ENCODE assay signal across 1 cellular context in genomic region chr22:26587991-26588613, GRCh38.
TF ChIP-seq lines count a peak whose summit lies in the region.

No MANE protein-coding gene starts in this region.

TF ChIP-seq in HEK293, 187 proteins besides CTCF, POLR2A, EP300 and RAD21 (continued from another document):
- TF ChIP-seq ZNF391 (tag by site-specific recombination; IDR thresholded peaks at IDR 0.05; ENCODE audit: borderline replicate concordance, low read depth) = no peak
- no peak for TF ChIP-seq ZNF48 (tag by site-specific recombination; IDR thresholded peaks at IDR 0.05)
- TF ChIP-seq KLF7 (tag by site-specific recombination; IDR thresholded peaks at IDR 0.05; ENCODE audit: borderline replicate concordance) = no peak
- TF ChIP-seq, protein P1, sequence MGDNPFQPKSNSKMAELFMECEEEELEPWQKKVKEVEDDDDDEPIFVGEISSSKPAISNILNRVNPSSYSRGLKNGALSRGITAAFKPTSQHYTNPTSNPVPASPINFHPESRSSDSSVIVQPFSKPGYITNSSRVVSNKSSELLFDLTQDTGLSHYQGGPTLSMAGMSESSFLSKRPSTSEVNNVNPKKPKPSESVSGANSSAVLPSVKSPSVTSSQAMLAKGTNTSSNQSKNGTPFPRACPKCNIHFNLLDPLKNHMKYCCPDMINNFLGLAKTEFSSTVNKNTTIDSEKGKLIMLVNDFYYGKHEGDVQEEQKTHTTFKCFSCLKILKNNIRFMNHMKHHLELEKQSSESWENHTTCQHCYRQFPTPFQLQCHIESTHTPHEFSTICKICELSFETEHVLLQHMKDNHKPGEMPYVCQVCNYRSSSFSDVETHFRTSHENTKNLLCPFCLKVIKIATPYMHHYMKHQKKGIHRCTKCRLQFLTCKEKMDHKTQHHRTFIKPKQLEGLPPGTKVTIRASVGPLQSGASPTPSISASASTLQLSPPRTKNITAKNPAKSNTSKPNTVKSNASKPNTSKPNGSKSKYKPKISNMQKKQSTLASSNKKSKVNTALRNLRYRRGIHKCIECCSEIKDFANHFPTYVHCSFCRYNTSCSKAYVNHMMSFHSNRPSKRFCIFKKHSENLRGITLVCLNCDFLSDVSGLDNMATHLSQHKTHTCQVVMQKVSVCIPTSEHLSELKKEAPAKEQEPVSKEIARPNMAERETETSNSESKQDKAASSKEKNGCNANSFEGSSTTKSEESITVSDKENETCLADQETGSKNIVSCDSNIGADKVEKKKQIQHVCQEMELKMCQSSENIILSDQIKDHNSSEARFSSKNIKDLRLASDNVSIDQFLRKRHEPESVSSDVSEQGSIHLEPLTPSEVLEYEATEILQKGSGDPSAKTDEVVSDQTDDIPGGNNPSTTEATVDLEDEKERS (tag by site-specific recombination; IDR thresholded peaks at IDR 0.05) = 0 out of 2 replicates have a peak, but pooled peaks have one; percentile 45
- TF ChIP-seq ZNF140 (tag by site-specific recombination; IDR thresholded peaks at IDR 0.05) = no peak
- no peak for TF ChIP-seq ZNF416 (tag by site-specific recombination; IDR thresholded peaks at IDR 0.05)
- no peak for TF ChIP-seq ZNF221 (tag by site-specific recombination; IDR thresholded peaks at IDR 0.05; ENCODE audit: borderline replicate concordance)
- TF ChIP-seq ZNF341 (tag by site-specific recombination; IDR thresholded peaks at IDR 0.05; ENCODE audit: low read depth) = no peak
- TF ChIP-seq KLF8 (tag by site-specific recombination; IDR thresholded peaks at IDR 0.05) = no peak
